8 cellular contexts compared by ENCODE assay signal in genomic region chr19:1384478-1385110, GRCh38. TPM values are rescaled to one million over a fixed set of nuclear protein-coding genes. Genes with fewer than 3 reads are reported as not detected.
DNase-seq lines count a peak whose midpoint lies in the region; ATAC-seq, FAIRE-seq and TF ChIP-seq lines count a peak whose summit lies in the region.

No MANE protein-coding gene starts in this region.

- no peaks in the 10 kb centered on the region for H4K20me1 ChIP-seq in mammary epithelial cell (ENCODE audit: insufficient read depth, low read length)

- peaks cover 23% of the 10 kb centered on the region for H3K79me2 ChIP-seq in mammary epithelial cell (ENCODE audit: insufficient read depth, low read length)

- H3K27me3 ChIP-seq in HUES64 (ENCODE audit: insufficient read depth, low read length) (no peaks in the 10 kb centered on the region), mammary epithelial cell (ENCODE audit: insufficient read depth, low read length) (no peaks in the 10 kb centered on the region), mononuclear cell (ENCODE audit: insufficient read depth, low read length) (no peaks in the 10 kb centered on the region)

- WGBS in A549 (ENCODE audit: missing lambda C conversion rate) = 36% methylated on average over 17 of the region's 17 CpGs
- WGBS in HUES64 = 53% methylated on average over 17 of the region's 17 CpGs
- 23% methylated on average over 17 of the region's 17 CpGs for WGBS in mammary epithelial cell (ENCODE audit: low coverage, missing lambda C conversion rate)

- TF ChIP-seq EP300 in A549 (IDR thresholded peaks at IDR 0.05) = no peak

- no TSS peak for BruUV-seq in mammary epithelial cell (replicated peaks; lab: Mats Ljungman, UMichigan)

- ATAC-seq in A549 = no peak
- ATAC-seq in GM21529 (IDR thresholded peaks at IDR 0.05; ENCODE audit: unreplicated experiment) = no peak
- ATAC-seq in HG03460 (IDR thresholded peaks at IDR 0.05; ENCODE audit: unreplicated experiment) = no peak

- peak overlapping the region; percentile 76 for H3K9ac ChIP-seq in HUES64 (ENCODE audit: low read depth, low read length)
- H3K9ac ChIP-seq in mammary epithelial cell (ENCODE audit: insufficient read depth, low read length) = peak overlapping the region; percentile 83

- DNase-seq in A549 (ENCODE audit: low read depth in 1 of 2, low spot score in 1 of 2) (no peak), mammary epithelial cell (no peak), GM13976 (ENCODE audit: low spot score) (no peak), amygdala (lab: John Stamatoyannopoulos, UW) (no peak)

- H3K4me2 ChIP-seq in A549 (peak overlapping the region; percentile 94), mammary epithelial cell (ENCODE audit: insufficient read depth, low read depth, low read length) (peak overlapping the region; percentile 80)

- CTCF ChIA-PET in A549 (lab: Yijun Ruan, JAX) (interaction anchor here (0.5 to 2.8 kb wide), 2 partner anchors 21 to 70 kb away, joined by 3 to 11 read pairs; no protein-coding TSS in a partner anchor), mammary epithelial cell (lab: Charles Lee; ENCODE audit: low non-redundant PET) (no interaction called here)

- H3K4me3 ChIP-seq in A549 = peak overlapping the region; percentile 82
- peak overlapping the region; percentile 91 for H3K4me3 ChIP-seq in HUES64 (ENCODE audit: low read length)
- H3K4me3 ChIP-seq in mammary epithelial cell (replicated peaks in 1 of 3; ENCODE audit: insufficient read depth in 1 of 3, low read depth in 2 of 3, low read length in 3 of 3) = peak overlapping the region; percentile 55 to 99 (median 99)
- peak overlapping the region; percentile 71 for H3K4me3 ChIP-seq in mononuclear cell (ENCODE audit: low read length)

- dilution Hi-C loops in mammary epithelial cell (cut with HindIII; ENCODE audit: low sequenced_read_pairs) = no loop called here

- in situ Hi-C loops in mammary epithelial cell (cut with MboI; ENCODE audit: low sequenced_read_pairs in 2 of 2) = no loop called here
- in situ Hi-C loops in GM13976 (cut with MboI; ENCODE audit: low sequenced_read_pairs, unreplicated experiment) = no loop called here

- H2AFZ ChIP-seq in mammary epithelial cell (ENCODE audit: low read depth, low read length) = peak overlapping the region; percentile 90

- peaks cover 4% of the 10 kb centered on the region; the same call in 1 of the 3 replicates for H3K4me1 ChIP-seq in A549
- peaks cover 7% of the 10 kb centered on the region; the same call in 1 of the 2 replicates for H3K4me1 ChIP-seq in HUES64 (ENCODE audit: insufficient read depth, low read length)
- no peaks in the 10 kb centered on the region for H3K4me1 ChIP-seq in mammary epithelial cell (ENCODE audit: insufficient read depth, low read length)
- peaks cover 13% of the 10 kb centered on the region for H3K4me1 ChIP-seq in mononuclear cell (ENCODE audit: insufficient read depth, low read length)

- peaks cover 11% of the 10 kb centered on the region for H3K36me3 ChIP-seq in HUES64 (ENCODE audit: insufficient read depth, low read length)
- H3K36me3 ChIP-seq in mammary epithelial cell (ENCODE audit: insufficient read depth, low read length) = peaks cover 3% of the 10 kb centered on the region

- no peak for TF ChIP-seq RAD21 in A549 (conservative IDR thresholded peaks at IDR 0.05 in 1 of 2, IDR thresholded peaks at IDR 0.05 in 1 of 2)

- POLR2A ChIA-PET in A549 (lab: Yijun Ruan, JAX) = no interaction called here

- no peak for TF ChIP-seq POLR2A in A549 (IDR thresholded peaks at IDR 0.05; ENCODE audit: low read length)

- no peak for FAIRE-seq in A549 (lab: Jason Lieb, UNC)

- intact Hi-C loops in mammary epithelial cell (cut with micrococcal nuclease) = no loop called here

- H3K9me3 ChIP-seq in A549 (no peaks in the 10 kb centered on the region), HUES64 (ENCODE audit: insufficient read depth, low read depth, low read length) (no peaks in the 10 kb centered on the region), mammary epithelial cell (replicated peaks; ENCODE audit: insufficient read depth, low read length) (no peaks in the 10 kb centered on the region), mononuclear cell (ENCODE audit: low read depth, low read length) (no peaks in the 10 kb centered on the region)

- TF ChIP-seq CTCF in A549 (IDR thresholded peaks at IDR 0.05) = no peak
- no peak for TF ChIP-seq CTCF in mammary epithelial cell (conservative IDR thresholded peaks at IDR 0.05 in 1 of 2, IDR thresholded peaks at IDR 0.05 in 1 of 2; ENCODE audit: extremely low read depth in 1 of 2, insufficient read depth in 1 of 2, low read depth in 1 of 2, low read length in 2 of 2)
- no peak for TF ChIP-seq CTCF in GM13976 (IDR thresholded peaks at IDR 0.05; ENCODE audit: borderline replicate concordance, control extremely low read depth, extremely low read depth, insufficient read depth, missing control alignments)

- H3K27ac ChIP-seq in A549 (peak overlapping the region; percentile 78 to 96), HUES64 (ENCODE audit: low read depth, low read length) (no peak overlapping the region), mammary epithelial cell (ENCODE audit: insufficient read depth, low read depth, low read length) (peak overlapping the region; percentile 37)

TF ChIP-seq in A549, 52 proteins besides CTCF, POLR2A, EP300 and RAD21 (continues in another document):
- TF ChIP-seq TFCP2L1 (CRISPR knock-in tag; IDR thresholded peaks at IDR 0.05) = no peak
- no peak for TF ChIP-seq NR3C1 (IDR thresholded peaks at IDR 0.05)
- TF ChIP-seq USF2 (IDR thresholded peaks at IDR 0.05) = no peak
- no peak for TF ChIP-seq RFX5 (IDR thresholded peaks at IDR 0.05)
- no peak for TF ChIP-seq HEYL (CRISPR knock-in tag; IDR thresholded peaks at IDR 0.05)
- TF ChIP-seq KDM5A (IDR thresholded peaks at IDR 0.05) = no peak
- no peak for TF ChIP-seq MAFK (IDR thresholded peaks at IDR 0.05; ENCODE audit: partially characterized antibody)
- TF ChIP-seq POLR2AphosphoS2 (conservative IDR thresholded peaks at IDR 0.05; ENCODE audit: low read length) = no peak
- TF ChIP-seq FOSL2 (IDR thresholded peaks at IDR 0.05) = no peak
- no peak for TF ChIP-seq FOSL2 (CRISPR knock-in tag; IDR thresholded peaks at IDR 0.05)
- no peak for TF ChIP-seq E2F6 (IDR thresholded peaks at IDR 0.05; ENCODE audit: borderline replicate concordance, low read depth)
- TF ChIP-seq HOXB5 (CRISPR knock-in tag; IDR thresholded peaks at IDR 0.05) = no peak

RNA-seq across cellular contexts. Expression of gene NDUFS7, which starts 0.9 kb away (rescaled TPM):
- 18.6 and 19.3 TPM in 2 replicates for polyA plus RNA-seq in A549 (2011; rRNA removed)
- polyA plus RNA-seq in A549 (2012; cell fraction: cytosol; rRNA removed) = 129 and 157 TPM in 2 replicates
- 103 and 186 TPM in 2 replicates for polyA plus RNA-seq in A549 (2012; cell fraction: nucleus; rRNA removed)
- 68.4 to 72.8 TPM (median 68.9 TPM) in 3 replicates for polyA plus RNA-seq in A549 (2017; fragmentation: RNase III; extraction: RNeasy Plus Mini Kit Qiagen cat#74134 plus additional on column Dnase treatment)
- 8.1 and 19.8 TPM in 2 replicates for polyA minus RNA-seq in A549 (2011; rRNA and poly(A)+ RNA removed)
- polyA plus RNA-seq in HUES64 (2013, experiment 1 of 2) = 63.8 TPM
- 73.9 TPM for polyA plus RNA-seq in HUES64 (2013, experiment 2 of 2)
- total RNA-seq in mammary epithelial cell = 10 to 100 TPM; 34.3 to 73.6 TPM
- 61.1 TPM for polyA plus RNA-seq in mammary epithelial cell
- polyA minus RNA-seq in mammary epithelial cell = 11.9 TPM
- total RNA-seq in mononuclear cell = 21.1 TPM

RNA-seq across cellular contexts. Expression of gene GAMT, which starts 16.7 kb away (rescaled TPM):
- 11.3 and 13.6 TPM in 2 replicates for polyA plus RNA-seq in A549 (2011; rRNA removed)
- polyA plus RNA-seq in A549 (2012; cell fraction: cytosol; rRNA removed) = 34.6 and 46.8 TPM in 2 replicates
- 31.9 and 42.0 TPM in 2 replicates for polyA plus RNA-seq in A549 (2012; cell fraction: nucleus; rRNA removed)
- 24.7 to 26.0 TPM (median 25.7 TPM) in 3 replicates for polyA plus RNA-seq in A549 (2017; fragmentation: RNase III; extraction: RNeasy Plus Mini Kit Qiagen cat#74134 plus additional on column Dnase treatment)
- polyA minus RNA-seq in A549 (2011; rRNA and poly(A)+ RNA removed) = 16.9 and 19.5 TPM in 2 replicates
- 12.3 TPM for polyA plus RNA-seq in HUES64 (2013, experiment 1 of 2)
- 18.2 TPM for polyA plus RNA-seq in HUES64 (2013, experiment 2 of 2)
- total RNA-seq in mammary epithelial cell = 10 to 100 TPM in 1 of 2 donors, 1 to 10 TPM in 1; 4.2 to 19.5 TPM
- 8.0 TPM for polyA plus RNA-seq in mammary epithelial cell
- not detected for polyA minus RNA-seq in mammary epithelial cell
- 6.7 TPM for total RNA-seq in mononuclear cell

RNA-seq across cellular contexts. Expression of gene DAZAP1, which starts 22.8 kb away (rescaled TPM):
- 47.8 and 58.9 TPM in 2 replicates for polyA plus RNA-seq in A549 (2011; rRNA removed)
- polyA plus RNA-seq in A549 (2012; cell fraction: cytosol; rRNA removed) = 71.1 and 85.7 TPM in 2 replicates
- 80.2 and 89.4 TPM in 2 replicates for polyA plus RNA-seq in A549 (2012; cell fraction: nucleus; rRNA removed)
- polyA plus RNA-seq in A549 (2017; fragmentation: RNase III; extraction: RNeasy Plus Mini Kit Qiagen cat#74134 plus additional on column Dnase treatment) = 86.3 to 87.7 TPM (median 86.5 TPM) in 3 replicates
- 29.1 and 40.5 TPM in 2 replicates for polyA minus RNA-seq in A549 (2011; rRNA and poly(A)+ RNA removed)
- 139 TPM for polyA plus RNA-seq in HUES64 (2013, experiment 1 of 2)
- polyA plus RNA-seq in HUES64 (2013, experiment 2 of 2) = 144 TPM
- 100 to 1,000 TPM in 1 of 2 donors, 10 to 100 TPM in 1; 32.8 to 163 TPM for total RNA-seq in mammary epithelial cell
- 56.3 TPM for polyA plus RNA-seq in mammary epithelial cell
- 238 TPM for polyA minus RNA-seq in mammary epithelial cell
- 63.0 TPM for total RNA-seq in mononuclear cell

RNA-seq across cellular contexts. Expression of gene RPS15, which starts 53.6 kb away (rescaled TPM):
- polyA plus RNA-seq in A549 (2011; rRNA removed) = 485 and 525 TPM in 2 replicates
- polyA plus RNA-seq in A549 (2012; cell fraction: cytosol; rRNA removed) = 2,687 and 2,770 TPM in 2 replicates
- 2,142 and 3,339 TPM in 2 replicates for polyA plus RNA-seq in A549 (2012; cell fraction: nucleus; rRNA removed)
- polyA plus RNA-seq in A549 (2017; fragmentation: RNase III; extraction: RNeasy Plus Mini Kit Qiagen cat#74134 plus additional on column Dnase treatment) = 1,370 to 1,458 TPM (median 1,378 TPM) in 3 replicates
- polyA minus RNA-seq in A549 (2011; rRNA and poly(A)+ RNA removed) = 298 and 489 TPM in 2 replicates
- 1,974 TPM for polyA plus RNA-seq in HUES64 (2013, experiment 1 of 2)
- polyA plus RNA-seq in HUES64 (2013, experiment 2 of 2) = 1,812 TPM
- total RNA-seq in mammary epithelial cell = 100 to 1,000 TPM; 318 to 950 TPM
- 2,121 TPM for polyA plus RNA-seq in mammary epithelial cell
- polyA minus RNA-seq in mammary epithelial cell = 372 TPM
- 1,183 TPM for total RNA-seq in mononuclear cell
